In genomic region chr12:76018672-76019071, GRCh38 we compare ENCODE assay signal across 1 cellular context.
TF ChIP-seq lines count a peak whose summit lies in the region.

No MANE protein-coding gene starts in this region.

TF ChIP-seq in HCT116, 20 proteins besides CTCF, POLR2A, EP300 and RAD21 (continued from another document):
- no peak for TF ChIP-seq MAX (IDR thresholded peaks at IDR 0.05)
- no peak for TF ChIP-seq TCF7L2 (IDR thresholded peaks at IDR 0.05; ENCODE audit: borderline replicate concordance, extremely low read depth, insufficient read depth, insufficient read length)
- no peak for TF ChIP-seq EZH2 (IDR thresholded peaks at IDR 0.05)
